Comparison of ENCODE assay signal across 15 cellular contexts in genomic region chr2:41904459-41904858, GRCh38.
DNase-seq lines count a peak whose midpoint lies in the region; ATAC-seq and TF ChIP-seq lines count a peak whose summit lies in the region.
"Had no signal": no experiment of that assay in that cellular context is flagged by ENCODE, and none has a peak within 500 bp of the region (broad histone marks: within the 10 kb centered on the region; RNA-seq: fewer than 3 reads in every experiment).

No MANE protein-coding gene starts in this region.

- H3K9me3 Mint-ChIP-seq in WTC11, result no peaks in the 10 kb centered on the region
- H3K9me3 Mint-ChIP-seq in nephron, result no peaks in the 10 kb centered on the region
- no peaks in the 10 kb centered on the region for H3K9me3 Mint-ChIP-seq in activated CD4-positive, alpha-beta T cell treated with anti-CD3 and anti-CD28 coated beads for 36 hours (ENCODE audit: low read depth)
- H3K9me3 Mint-ChIP-seq: CD4-positive, alpha-beta memory T cell had no signal

- no peak overlapping the region for H4K91ac ChIP-seq in IMR-90 (ENCODE audit: insufficient read depth, low read depth, low read length)

- no peak for TF ChIP-seq POLR2A in IMR-90 (IDR thresholded peaks at IDR 0.05; ENCODE audit: low read depth, low read length)

- dilution Hi-C loops in IMR-90 (cut with HindIII; ENCODE audit: low sequenced_read_pairs, unreplicated experiment), result no loop called here

- no peak for TF ChIP-seq RAD21 in IMR-90 (IDR thresholded peaks at IDR 0.05; ENCODE audit: low read length)

- no peak overlapping the region for H2AFZ ChIP-seq in IMR-90 (replicated peaks; ENCODE audit: low read length, poor library complexity)

- peaks cover 11% of the 10 kb centered on the region for H3K4me1 Mint-ChIP-seq in WTC11
- peaks cover 87% of the 10 kb centered on the region for H3K4me1 Mint-ChIP-seq in nephron
- H3K4me1 Mint-ChIP-seq in activated CD4-positive, alpha-beta T cell treated with anti-CD3 and anti-CD28 coated beads for 36 hours, result no peaks in the 10 kb centered on the region

- H3K23ac ChIP-seq in IMR-90 (ENCODE audit: low read depth, low read length), result no peak overlapping the region

- H3K4me2 ChIP-seq in IMR-90 (ENCODE audit: low read depth, low read length), result no peak overlapping the region

- H2BK15ac ChIP-seq in IMR-90 (ENCODE audit: low read depth, low read length), result no peak overlapping the region

- POLR2A ChIA-PET in IMR-90 (lab: Charles Lee; ENCODE audit: unreplicated experiment), result no interaction called here
- POLR2A ChIA-PET in WTC11 (lab: Charles Lee), result no interaction called here
- POLR2A ChIA-PET in activated CD4-positive, alpha-beta T cell treated with anti-CD3 and anti-CD28 coated beads for 36 hours (lab: Charles Lee), result no interaction called here

- no peak overlapping the region for H2AK5ac ChIP-seq in IMR-90 (ENCODE audit: low read depth, low read length)

- no CpG with 5 or more reads among the region's 2 CpGs for WGBS in IMR-90 (ENCODE audit: extremely low coverage in 2 of 2, insufficient read length in 1 of 2), 2 experiments

- H3K14ac ChIP-seq in IMR-90 (replicated peaks; ENCODE audit: low read depth, low read length), result no peak overlapping the region

- H4K20me1 ChIP-seq in IMR-90 (ENCODE audit: insufficient read depth, low read length), result no peaks in the 10 kb centered on the region

- H4K8ac ChIP-seq in IMR-90 (ENCODE audit: low read depth in 2 of 2, low read length in 2 of 2), result peak overlapping the region in 1 of 2 experiments; percentile 45; a peak in 2 of 4 replicates

- no peak overlapping the region for H3K27ac ChIP-seq in IMR-90 (ENCODE audit: insufficient read depth, low read length)
- H3K27ac ChIP-seq in lower lobe of right lung, result no peak overlapping the region

- H3K36me3 ChIP-seq in IMR-90 (ENCODE audit: control insufficient read depth, insufficient read depth, low read length) (no peaks in the 10 kb centered on the region), lower lobe of right lung (no peaks in the 10 kb centered on the region)
- H3K36me3 ChIP-seq: HAP-1 had no signal

- H3K4me1 ChIP-seq in IMR-90 (ENCODE audit: control insufficient read depth, insufficient read depth, low read length), result peaks cover 26% of the 10 kb centered on the region
- H3K4me1 ChIP-seq in lower lobe of right lung, result no peaks in the 10 kb centered on the region
- H3K4me1 ChIP-seq: HAP-1 had no signal

- peaks cover 11% of the 10 kb centered on the region for H3K9me1 ChIP-seq in IMR-90 (ENCODE audit: insufficient read depth, low read length)

- H2BK5ac ChIP-seq in IMR-90 (ENCODE audit: low read depth, low read length, poor library complexity, severe bottlenecking), result no peak overlapping the region

- H3K27me3 Mint-ChIP-seq in WTC11 (ENCODE audit: low read depth), result peaks cover 4% of the 10 kb centered on the region; the same call in 1 of the 2 replicates
- H3K27me3 Mint-ChIP-seq in nephron (ENCODE audit: low read depth), result peaks cover 3% of the 10 kb centered on the region
- peaks cover 11% of the 10 kb centered on the region for H3K27me3 Mint-ChIP-seq in activated CD4-positive, alpha-beta T cell treated with anti-CD3 and anti-CD28 coated beads for 36 hours

- BruUV-seq in IMR-90 (replicated peaks; lab: Mats Ljungman, UMichigan), result no TSS peak

- in situ Hi-C loops in IMR-90 (cut with MboI; ENCODE audit: low sequenced_read_pairs), result no loop called here

- peak overlapping the region; percentile 34; the same call in 1 of the 2 replicates for H3K4ac ChIP-seq in IMR-90 (ENCODE audit: low read depth, low read length)

- TF ChIP-seq CTCF in IMR-90 (conservative IDR thresholded peaks at IDR 0.05; ENCODE audit: low read depth, low read length), result no peak
- no peak for TF ChIP-seq CTCF in WTC11 (IDR thresholded peaks at IDR 0.05)
- no peak for TF ChIP-seq CTCF in nephron (IDR thresholded peaks at IDR 0.05; ENCODE audit: unreplicated experiment in 3 of 3)
- no peak for TF ChIP-seq CTCF in lower lobe of right lung (IDR thresholded peaks at IDR 0.05)

- no peak overlapping the region for H2AK9ac ChIP-seq in IMR-90 (replicated peaks; ENCODE audit: low read depth, low read length, poor library complexity)

- CTCF ChIA-PET in IMR-90 (lab: Yijun Ruan, JAX) (interaction anchor here (0.6 to 2.3 kb wide), 2 partner anchors 25 to 35 kb away, joined by 4 to 9 read pairs; no protein-coding TSS in a partner anchor), WTC11 (lab: Charles Lee) (interaction anchor here (0.7 kb wide), 1 partner anchor 33 kb away, joined by 3 read pairs; no protein-coding TSS in a partner anchor)
- CTCF ChIA-PET in activated CD4-positive, alpha-beta T cell treated with anti-CD3 and anti-CD28 coated beads for 36 hours (lab: Charles Lee), result interaction anchor here (0.7 kb wide), 1 partner anchor 183 kb away, joined by 3 read pairs; no protein-coding TSS in a partner anchor

- peak overlapping the region; percentile 28; the same call in 1 of the 2 replicates for H3K18ac ChIP-seq in IMR-90 (ENCODE audit: low read depth, low read length)

- H3K4me3 ChIP-seq in IMR-90 (ENCODE audit: insufficient read depth, low read depth, low read length) (no peak overlapping the region), lower lobe of right lung (no peak overlapping the region)
- H3K4me3 ChIP-seq: HAP-1 had no signal

- H3K4me3 Mint-ChIP-seq in WTC11 (no peak overlapping the region), nephron (no peak overlapping the region)
- no peak overlapping the region for H3K4me3 Mint-ChIP-seq in activated CD4-positive, alpha-beta T cell treated with anti-CD3 and anti-CD28 coated beads for 36 hours
- H3K4me3 Mint-ChIP-seq: CD4-positive, alpha-beta memory T cell had no signal

- H4K5ac ChIP-seq in IMR-90 (ENCODE audit: low read depth, low read length), result no peak overlapping the region

- H3K36me3 Mint-ChIP-seq in WTC11, result no peaks in the 10 kb centered on the region
- H3K36me3 Mint-ChIP-seq in nephron (ENCODE audit: low read depth), result no peaks in the 10 kb centered on the region
- no peaks in the 10 kb centered on the region for H3K36me3 Mint-ChIP-seq in activated CD4-positive, alpha-beta T cell treated with anti-CD3 and anti-CD28 coated beads for 36 hours (ENCODE audit: low read depth)
- H3K36me3 Mint-ChIP-seq: CD4-positive, alpha-beta memory T cell had no signal

- H2BK120ac ChIP-seq in IMR-90 (ENCODE audit: low read depth, low read length), result peak overlapping the region; percentile 49; the same call in 1 of the 2 replicates

- H2BK20ac ChIP-seq in IMR-90 (ENCODE audit: low read depth, low read length), result 0 out of 2 replicates have a peak overlapping the region, but pooled peaks have one; percentile 28

- DNase-seq in IMR-90 (no peak), WTC11 (ENCODE audit: low spot score) (no peak), lower lobe of right lung (no peak), amniotic stem cell (lab: John Stamatoyannopoulos, UW) (no peak)
- DNase-seq in activated CD4-positive, alpha-beta T cell treated with anti-CD3 and anti-CD28 coated beads for 36 hours, result no peak
- DNase-seq: C1 segment of cervical spinal cord; Calu3; CD4-positive, alpha-beta memory T cell; COR-L47; DMS53; DMS79 treated with DMSO at 0.1 percent for 48 hours; GF-D8; GOT3 had no signal

- H3K9me3 ChIP-seq in IMR-90 (ENCODE audit: control insufficient read depth, insufficient read depth, low read length) (no peaks in the 10 kb centered on the region), lower lobe of right lung (no peaks in the 10 kb centered on the region)
- H3K9me3 ChIP-seq: HAP-1 had no signal

- H3K27ac Mint-ChIP-seq in WTC11, result no peak overlapping the region
- peak overlapping the region in 2 of 3 experiments; percentile 92 to 93 for H3K27ac Mint-ChIP-seq in nephron
- H3K27ac Mint-ChIP-seq in activated CD4-positive, alpha-beta T cell treated with anti-CD3 and anti-CD28 coated beads for 36 hours, result no peak overlapping the region
- H3K27ac Mint-ChIP-seq: CD4-positive, alpha-beta memory T cell had no signal

- H3K27me3 ChIP-seq in IMR-90 (ENCODE audit: control insufficient read depth, insufficient read depth, low read length), result no peaks in the 10 kb centered on the region
- H3K27me3 ChIP-seq in lower lobe of right lung (ENCODE audit: low read depth), result no peaks in the 10 kb centered on the region

- H3K56ac ChIP-seq in IMR-90 (ENCODE audit: extremely low read depth, insufficient read depth, low read length), result no peak overlapping the region

- no peaks in the 10 kb centered on the region for H3K79me1 ChIP-seq in IMR-90 (ENCODE audit: low read depth in 1 of 2, low read length in 2 of 2)

- intact Hi-C loops in IMR-90 (cut with micrococcal nuclease) (no loop called here), lower lobe of right lung (cut with DNase I) (no loop called here)
- intact Hi-C loops in activated CD4-positive, alpha-beta T cell treated with anti-CD3 and anti-CD28 coated beads for 36 hours (cut with DNase I, micrococcal nuclease), result no loop called here

- ATAC-seq in IMR-90 (ENCODE audit: low read depth) (no peak), WTC11 (no peak), lower lobe of right lung (no peak)
- ATAC-seq in activated CD4-positive, alpha-beta T cell treated with anti-CD3 and anti-CD28 coated beads for 36 hours, result no peak

- H3K9ac ChIP-seq in IMR-90 (ENCODE audit: low read depth, low read length), result no peak overlapping the region

TF ChIP-seq in IMR-90, 13 proteins besides CTCF, POLR2A, EP300 and RAD21 (continues in another document):
- TF ChIP-seq SMC3 (IDR thresholded peaks at IDR 0.05; ENCODE audit: low read depth, low read length), result no peak
- no peak for TF ChIP-seq CHD1 (IDR thresholded peaks at IDR 0.05; ENCODE audit: low read depth, low read length)
- no peak for TF ChIP-seq USF2 (IDR thresholded peaks at IDR 0.05; ENCODE audit: low read depth, low read length)
- TF ChIP-seq MXI1 (IDR thresholded peaks at IDR 0.05; ENCODE audit: borderline replicate concordance, low read depth, low read length), result no peak

TF ChIP-seq in WTC11, 78 proteins besides CTCF, POLR2A, EP300 and RAD21:
- TF ChIP-seq ETV6 (CRISPR knock-in tag; IDR thresholded peaks at IDR 0.05), result no peak
- TF ChIP-seq ZNF121 (CRISPR knock-in tag; IDR thresholded peaks at IDR 0.05), result peak; percentile 26; the same call in 1 of the 2 replicates

Comparison
In these comparisons a context has a peak if more than half of its experiments do, and no peak if none do; other contexts are left out.
1. H3K27ac Mint-ChIP-seq: peak in nephron (2 of 3); none in WTC11 (single experiment) and activated CD4-positive, alpha-beta T cell treated with anti-CD3 and anti-CD28 coated beads for 36 hours (single experiment).